In the genomic region with DNA sequence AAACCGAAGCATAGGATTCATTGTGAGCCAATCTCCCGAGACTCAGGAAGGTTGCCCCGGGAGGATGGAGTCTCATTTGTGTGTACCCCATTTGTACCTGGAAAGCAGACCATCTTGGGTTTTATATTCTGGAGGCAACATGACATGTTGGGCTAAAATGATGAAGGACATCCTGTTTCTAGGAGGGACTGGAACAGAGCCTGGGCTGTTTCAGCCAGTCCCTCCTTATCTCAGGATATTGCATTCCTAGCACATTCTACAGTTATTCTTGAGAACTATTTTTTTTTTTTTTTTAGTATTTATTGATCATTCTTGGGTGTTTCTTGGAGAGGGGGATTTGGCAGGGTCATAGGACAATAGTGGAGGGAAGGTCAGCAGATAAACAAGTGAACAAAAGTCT, we compare ENCODE assay signal across 3 cellular contexts. TPM values are rescaled to one million over a fixed set of nuclear protein-coding genes. Genes with fewer than 3 reads are reported as not detected.
"Had no signal": no experiment of that assay in that cellular context is flagged by ENCODE, and none has a peak within 500 bp of the region (broad histone marks: within the 10 kb centered on the region; RNA-seq: fewer than 3 reads in every experiment).

No MANE protein-coding gene starts in this region.

RNA-seq across cellular contexts. Expression of gene SPIB, which starts 28.4 kb away (rescaled TPM):
- total RNA-seq: GM23248, HFFc6 had no signal

RNA-seq across cellular contexts. Expression of gene MYBPC2, which starts 42.4 kb away (rescaled TPM):
- total RNA-seq: GM23248, H4, HFFc6 had no signal
